In genomic region chrX:84501798-84502628, GRCh38 we compare ENCODE assay signal across 8 cellular contexts.
DNase-seq lines count a peak whose midpoint lies in the region; ATAC-seq and TF ChIP-seq lines count a peak whose summit lies in the region.

Gene HDX, minus strand, starts transcription at chrX:84502453. Its CDS starts 27,056 bp downstream, at chrX:84475397.

- no peaks in the 10 kb centered on the region for H3K9me3 ChIP-seq in muscle layer of colon (ENCODE audit: low read length)

- H3K36me3 ChIP-seq in muscle layer of colon (ENCODE audit: insufficient read depth, low read length) = no peaks in the 10 kb centered on the region

- ATAC-seq in HG03457 (IDR thresholded peaks at IDR 0.05; ENCODE audit: unreplicated experiment) = peak; percentile 87

- DNase-seq in AG09319 (ENCODE audit: extremely low read depth, low read depth) = peak; percentile 71
- peak; percentile 5 for DNase-seq in GM19238 (ENCODE audit: insufficient read length, low spot score)
- peak; percentile 59 for DNase-seq in NOMO-1 treated with dmso at 0.1 percent for 144 hours (lab: John Stamatoyannopoulos, UW; ENCODE audit: unreplicated experiment)
- DNase-seq in activated T-helper 1 cell treated with Interleukin-2 at 50 U/mL for 16 hours (ENCODE audit: low read depth) = peak; percentile 28
- DNase-seq in fibroblast of gingiva (ENCODE audit: low read depth) = peak; percentile 82
- DNase-seq in stimulated activated CD8-positive, alpha-beta memory T cell treated with anti-CD3 and anti-CD28 coated beads, Interleukin-7, amount 100 ng/mL, for 24 hours (ENCODE audit: low read depth) = peak; percentile 5

- H3K4me3 ChIP-seq in muscle layer of colon (ENCODE audit: low read depth in 1 of 2, low read length in 2 of 2) = peak within 1 kb of the TSS; percentile 40 to 64

- peak within 1 kb of the TSS; percentile 65 for H3K27ac ChIP-seq in muscle layer of colon (ENCODE audit: low read depth, low read length)

- no peaks in the 10 kb centered on the region for H3K27me3 ChIP-seq in muscle layer of colon (ENCODE audit: control insufficient read depth in 1 of 2, insufficient read depth in 2 of 2, low read length in 2 of 2)

- no peak for TF ChIP-seq CTCF in AG09319 (IDR thresholded peaks at IDR 0.05; ENCODE audit: low read depth, low read length)

- H3K9ac ChIP-seq in muscle layer of colon (ENCODE audit: low read length) = peak within 1 kb of the TSS; percentile 30

- no peaks in the 10 kb centered on the region for H3K4me1 ChIP-seq in muscle layer of colon (ENCODE audit: insufficient read depth, low read length)

Comparison
In these comparisons a context has a peak if more than half of its experiments do, and no peak if none do; other contexts are left out.
1. Peak in every context shown above with its lines: DNase-seq, ATAC-seq, H3K4me3 ChIP-seq and H3K27ac ChIP-seq.
2. DNase-seq: peak in every context shown above with its lines; median percentile 82 in fibroblast of gingiva; 71 in AG09319; 59 in NOMO-1 treated with dmso at 0.1 percent for 144 hours; 28 in activated T-helper 1 cell treated with Interleukin-2 at 50 U/mL for 16 hours; 5 in GM19238; 5 in stimulated activated CD8-positive, alpha-beta memory T cell treated with anti-CD3 and anti-CD28 coated beads, Interleukin-7, amount 100 ng/mL, for 24 hours.